8 cellular contexts compared by ENCODE assay signal in genomic region chr6:139372326-139373153, GRCh38. TPM values are rescaled to one million over a fixed set of nuclear protein-coding genes. Genes with fewer than 3 reads are reported as not detected.
DNase-seq lines count a peak whose midpoint lies in the region; ATAC-seq and FAIRE-seq lines count a peak whose summit lies in the region.

No MANE protein-coding gene starts in this region.

- 1% methylated on average over 14 of the region's 14 CpGs for WGBS in right cardiac atrium
- 1 to 2% (median 1%) methylated on average over 14 of the region's 14 CpGs for WGBS in small intestine, 3 donors

- DNase-seq in T-helper 1 cell (no peak), right cardiac atrium (no peak), small intestine (no peak), left colon (no peak), AG08395 (ENCODE audit: low spot score) (no peak), pons (ENCODE audit: low spot score) (no peak)
- DNase-seq in activated CD4-positive, alpha-beta memory T cell treated with anti-CD3 and anti-CD28 coated beads for 36 hours = peak; percentile 14

- CTCF ChIA-PET in activated CD4-positive, alpha-beta memory T cell treated with anti-CD3 and anti-CD28 coated beads for 36 hours (lab: Charles Lee) = interaction anchor here (0.7 to 7.4 kb wide), 7 partner anchors 8 to 499 kb away, joined by 3 to 97 read pairs (median 4); no protein-coding TSS in a partner anchor

- H3K36me3 ChIP-seq in small intestine (ENCODE audit: control insufficient read depth in 2 of 2, insufficient read depth in 2 of 2, low read length in 2 of 2) = no peaks in the 10 kb centered on the region

- peaks cover 37% of the 10 kb centered on the region for H3K4me1 Mint-ChIP-seq in T-helper 1 cell treated with Interleukin-12 subunit alpha and Interleukin-12 subunit beta and Interleukin-4 antibody, amounts not matched to agents 30 μg/mL and 1 μg/mL, for 36 hours (ENCODE audit: low read depth)
- H3K4me1 Mint-ChIP-seq in activated CD4-positive, alpha-beta memory T cell treated with anti-CD3 and anti-CD28 coated beads for 36 hours (ENCODE audit: low read depth) = peaks cover 45% of the 10 kb centered on the region

- H3K4me3 ChIP-seq in right cardiac atrium (ENCODE audit: low read length) = peak overlapping the region; percentile 85
- peak overlapping the region; percentile 65 to 95 for H3K4me3 ChIP-seq in small intestine (ENCODE audit: low read depth in 1 of 2, low read length in 2 of 2)

- POLR2A ChIA-PET in activated CD4-positive, alpha-beta memory T cell treated with anti-CD3 and anti-CD28 coated beads for 36 hours (lab: Charles Lee) = interaction anchor here (0.9 to 3.8 kb wide), 6 partner anchors 81 to 345 kb away, joined by 4 to 21 read pairs (median 14); partner anchors contain the start of gene TXLNB

- no peaks in the 10 kb centered on the region for H3K27me3 Mint-ChIP-seq in T-helper 1 cell treated with Interleukin-12 subunit alpha and Interleukin-12 subunit beta and Interleukin-4 antibody, amounts not matched to agents 30 μg/mL and 1 μg/mL, for 36 hours (ENCODE audit: low read depth)
- H3K27me3 Mint-ChIP-seq in activated CD4-positive, alpha-beta memory T cell treated with anti-CD3 and anti-CD28 coated beads for 36 hours = no peaks in the 10 kb centered on the region

- FAIRE-seq in small intestine (lab: Jason Lieb, UNC) = no peak

- H3K9me3 ChIP-seq in right cardiac atrium (ENCODE audit: control insufficient read depth, low read length) = no peaks in the 10 kb centered on the region
- no peaks in the 10 kb centered on the region for H3K9me3 ChIP-seq in small intestine (ENCODE audit: control insufficient read depth, low read depth)

- intact Hi-C loops in activated CD4-positive, alpha-beta memory T cell treated with anti-CD3 and anti-CD28 coated beads for 36 hours (cut with micrococcal nuclease) = loop anchor here (2.0 to 5.0 kb wide), 5 partner anchors 210 to 1436 kb away; partner anchors contain the start of gene REPS1
- intact Hi-C loops in right cardiac atrium (cut with DNase I) (loop anchor here in 3 of 4 donors (5.0 to 10.0 kb wide), 8 partner anchors 142 to 1072 kb away; no protein-coding TSS in a partner anchor), left colon (cut with DNase I, micrococcal nuclease) (loop anchor here in 1 of 2 donors (10.0 kb wide), 2 partner anchors 222 to 482 kb away; no protein-coding TSS in a partner anchor)

- no peak for ATAC-seq in right cardiac atrium
- no peak for ATAC-seq in left colon

- peak overlapping the region; percentile 100 for H3K4me3 Mint-ChIP-seq in T-helper 1 cell treated with Interleukin-12 subunit alpha and Interleukin-12 subunit beta and Interleukin-4 antibody, amounts not matched to agents 30 μg/mL and 1 μg/mL, for 36 hours
- peak overlapping the region; percentile 97 for H3K4me3 Mint-ChIP-seq in activated CD4-positive, alpha-beta memory T cell treated with anti-CD3 and anti-CD28 coated beads for 36 hours

- peaks cover 36% of the 10 kb centered on the region for H3K36me3 Mint-ChIP-seq in T-helper 1 cell treated with Interleukin-12 subunit alpha and Interleukin-12 subunit beta and Interleukin-4 antibody, amounts not matched to agents 30 μg/mL and 1 μg/mL, for 36 hours (ENCODE audit: low read depth)
- peaks cover 26% of the 10 kb centered on the region for H3K36me3 Mint-ChIP-seq in activated CD4-positive, alpha-beta memory T cell treated with anti-CD3 and anti-CD28 coated beads for 36 hours

- H3K9me3 Mint-ChIP-seq in T-helper 1 cell treated with Interleukin-12 subunit alpha and Interleukin-12 subunit beta and Interleukin-4 antibody, amounts not matched to agents 30 μg/mL and 1 μg/mL, for 36 hours = no peaks in the 10 kb centered on the region
- H3K9me3 Mint-ChIP-seq in activated CD4-positive, alpha-beta memory T cell treated with anti-CD3 and anti-CD28 coated beads for 36 hours = no peaks in the 10 kb centered on the region

- H3K27ac ChIP-seq in right cardiac atrium (ENCODE audit: low read length) (peak overlapping the region; percentile 98), small intestine (ENCODE audit: low read depth in 1 of 2, low read length in 1 of 2) (peak overlapping the region; percentile 90 to 97)

- H3K4me1 ChIP-seq in right cardiac atrium (ENCODE audit: control insufficient read depth, insufficient read depth, low read length) (no peaks in the 10 kb centered on the region), small intestine (ENCODE audit: control insufficient read depth in 2 of 2, insufficient read depth in 1 of 2, low read depth in 1 of 2, low read length in 1 of 2) (peaks cover 0 to 3% of the 10 kb centered on the region in 2 donors)

- H3K27ac Mint-ChIP-seq in T-helper 1 cell treated with Interleukin-12 subunit alpha and Interleukin-12 subunit beta and Interleukin-4 antibody, amounts not matched to agents 30 μg/mL and 1 μg/mL, for 36 hours = peak overlapping the region; percentile 100
- peak overlapping the region; percentile 98 for H3K27ac Mint-ChIP-seq in activated CD4-positive, alpha-beta memory T cell treated with anti-CD3 and anti-CD28 coated beads for 36 hours

- H3K27me3 ChIP-seq in right cardiac atrium (ENCODE audit: control insufficient read depth, insufficient read depth) (no peaks in the 10 kb centered on the region), small intestine (ENCODE audit: control insufficient read depth in 2 of 2, insufficient read depth in 2 of 2, low read length in 2 of 2) (no peaks in the 10 kb centered on the region)

RNA-seq across cellular contexts. Expression of gene CITED2, which starts 1.9 kb away (rescaled TPM):
- 10 to 100 TPM; 50.1 to 52.1 TPM for total RNA-seq in activated CD4-positive, alpha-beta memory T cell treated with anti-CD3 and anti-CD28 coated beads for 36 hours
- total RNA-seq in right cardiac atrium = 100 to 1,000 TPM in 3 of 4 donors, 10 to 100 TPM in 1; 67.9 to 138 (median 113) TPM
- polyA plus RNA-seq in right cardiac atrium = 35.7 TPM
- polyA plus RNA-seq in small intestine = 10 to 100 TPM; 21.1 to 39.5 (median 23.5) TPM
- total RNA-seq in left colon = 100 to 1,000 TPM in 1 of 2 donors, 10 to 100 TPM in 1; 75.0 to 109 TPM
